10 cellular contexts compared by ENCODE assay signal in the genomic region with DNA sequence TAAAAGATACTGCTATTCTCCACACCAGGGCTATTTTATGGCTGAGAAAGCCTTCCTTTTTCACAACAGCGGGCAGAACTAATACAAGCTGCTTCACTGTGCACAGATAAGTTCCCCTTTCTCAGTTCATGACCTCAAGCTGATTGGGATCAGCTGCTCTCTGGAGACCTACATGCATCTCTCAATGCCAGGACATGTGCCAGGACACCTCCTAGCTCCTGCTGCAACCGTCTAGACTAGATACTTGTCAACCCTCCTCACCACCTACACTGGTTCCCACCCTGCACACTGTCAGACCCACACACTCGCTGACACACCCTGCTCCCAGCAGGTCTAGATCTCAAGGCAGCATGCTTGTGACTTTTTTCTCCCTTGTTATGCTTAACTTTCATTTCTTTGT. TPM values are rescaled to one million over a fixed set of nuclear protein-coding genes. Genes with fewer than 3 reads are reported as not detected.
DNase-seq lines count a peak whose midpoint lies in the region; ATAC-seq and TF ChIP-seq lines count a peak whose summit lies in the region.
"Had no signal": no experiment of that assay in that cellular context is flagged by ENCODE, and none has a peak within 500 bp of the region (broad histone marks: within the 10 kb centered on the region; RNA-seq: fewer than 3 reads in every experiment).

No MANE protein-coding gene starts in this region.

- H3K9me3 Mint-ChIP-seq in dendritic cell treated with granulocyte-macrophage colony-stimulating factor and Interleukin-4, amounts not matched to agents 40 ng/mL and 50 ng/mL, for 4 days = no peaks in the 10 kb centered on the region
- peaks cover 7% of the 10 kb centered on the region for H3K9me3 Mint-ChIP-seq in mesothelial cell of epicardium

- DNase-seq in GDM1 (lab: John Stamatoyannopoulos, UW) (peak; percentile 51), KG1 (lab: John Stamatoyannopoulos, UW) (peak; percentile 13), NCI-H345 treated with DMSO at 0.1 percent for 48 hours (lab: John Stamatoyannopoulos, UW; ENCODE audit: unreplicated experiment) (no peak), A172 (ENCODE audit: low spot score) (no peak), NCI-H1694 treated with DMSO at 0.1 percent for 48 hours (lab: John Stamatoyannopoulos, UW) (no peak), mesothelial cell of epicardium (ENCODE audit: low spot score in 2 of 2, unreplicated experiment in 2 of 2) (no peak)
- DNase-seq: stimulated activated CD4-positive, alpha-beta T cell treated with anti-CD3 and anti-CD28 coated beads, Interleukin-12 subunit alpha, Interleukin-12 subunit beta, amount 100 ng/mL, for 4 hours had no signal

- H3K27me3 Mint-ChIP-seq in dendritic cell treated with granulocyte-macrophage colony-stimulating factor and Interleukin-4, amounts not matched to agents 40 ng/mL and 50 ng/mL, for 4 days = no peaks in the 10 kb centered on the region
- H3K27me3 Mint-ChIP-seq in mesothelial cell of epicardium (ENCODE audit: low read depth) = no peaks in the 10 kb centered on the region

- intact Hi-C loops in dendritic cell treated with granulocyte-macrophage colony-stimulating factor and Interleukin-4, amounts not matched to agents 40 ng/mL and 50 ng/mL, for 4 days (cut with micrococcal nuclease) = no loop called here

- H3K4me3 Mint-ChIP-seq in dendritic cell treated with granulocyte-macrophage colony-stimulating factor and Interleukin-4, amounts not matched to agents 40 ng/mL and 50 ng/mL, for 4 days = no peak overlapping the region
- H3K4me3 Mint-ChIP-seq in mesothelial cell of epicardium = no peak overlapping the region

- peak overlapping the region; percentile 26 for H3K27ac Mint-ChIP-seq in dendritic cell treated with granulocyte-macrophage colony-stimulating factor and Interleukin-4, amounts not matched to agents 40 ng/mL and 50 ng/mL, for 4 days
- no peak overlapping the region for H3K27ac Mint-ChIP-seq in mesothelial cell of epicardium

- H3K4me1 Mint-ChIP-seq in dendritic cell treated with granulocyte-macrophage colony-stimulating factor and Interleukin-4, amounts not matched to agents 40 ng/mL and 50 ng/mL, for 4 days (ENCODE audit: low read depth) = peaks cover 6% of the 10 kb centered on the region
- peaks cover 10% of the 10 kb centered on the region for H3K4me1 Mint-ChIP-seq in mesothelial cell of epicardium

- ATAC-seq in GM21367 (IDR thresholded peaks at IDR 0.05; ENCODE audit: unreplicated experiment) = peak; percentile 69
- ATAC-seq: esophagus mucosa had no signal

- TF ChIP-seq CTCF in mesothelial cell of epicardium (IDR thresholded peaks at IDR 0.05; ENCODE audit: unreplicated experiment) = no peak

- H3K36me3 Mint-ChIP-seq in dendritic cell treated with granulocyte-macrophage colony-stimulating factor and Interleukin-4, amounts not matched to agents 40 ng/mL and 50 ng/mL, for 4 days (ENCODE audit: low read depth) = no peaks in the 10 kb centered on the region
- peaks cover 2% of the 10 kb centered on the region for H3K36me3 Mint-ChIP-seq in mesothelial cell of epicardium

RNA-seq across cellular contexts. Expression of gene STARD4, which starts 39.8 kb away (rescaled TPM):
- 30.4 and 36.9 TPM in 2 replicates for total RNA-seq in A172 (2014; rRNA removed; shearing (Covaris generic))
- 65.8 to 68.4 TPM (median 67.4 TPM) in 3 replicates for total RNA-seq in mesothelial cell of epicardium

Comparison
In these comparisons a context has a peak if more than half of its experiments do, and no peak if none do; other contexts are left out.
1. DNase-seq: peak in GDM1 (single experiment) and KG1 (single experiment); none in NCI-H345 treated with DMSO at 0.1 percent for 48 hours (single experiment), A172 (single experiment), NCI-H1694 treated with DMSO at 0.1 percent for 48 hours (single experiment) and mesothelial cell of epicardium (0 of 2).